In genomic region chr16:30094541-30095165, GRCh38 we compare ENCODE assay signal across 8 cellular contexts. TPM values are rescaled to one million over a fixed set of nuclear protein-coding genes. Genes with fewer than 3 reads are reported as not detected.
A peak's percentile ranks its signal among the peaks of the same experiment; 100 is the strongest.
DNase-seq lines count a peak whose midpoint lies in the region; ATAC-seq and TF ChIP-seq lines count a peak whose summit lies in the region.

No MANE protein-coding gene starts in this region.

- ATAC-seq in GM18861 (IDR thresholded peaks at IDR 0.05; ENCODE audit: unreplicated experiment) (no peak), HG03039 (IDR thresholded peaks at IDR 0.05; ENCODE audit: unreplicated experiment) (no peak)

- H3K4me2 ChIP-seq in hepatocyte, result peak overlapping the region; percentile 90

- H3K4me3 Mint-ChIP-seq in activated naive CD8-positive, alpha-beta T cell, result peak overlapping the region; percentile 84

- DNase-seq in GM12865 (ENCODE audit: low read depth) (no peak), hepatocyte (ENCODE audit: low spot score) (no peak), occipital lobe (lab: John Stamatoyannopoulos, UW) (no peak), DMS53 (lab: John Stamatoyannopoulos, UW) (no peak)

- H3K9me3 Mint-ChIP-seq in activated naive CD8-positive, alpha-beta T cell (ENCODE audit: low read depth), result peaks cover 18% of the 10 kb centered on the region

- peaks cover 44% of the 10 kb centered on the region for H3K4me1 Mint-ChIP-seq in activated naive CD8-positive, alpha-beta T cell (ENCODE audit: low read depth)

- H3K4me3 ChIP-seq in GM12865 (ENCODE audit: low read depth, low read length) (peak overlapping the region; percentile 76), hepatocyte (no peak overlapping the region), skin epidermis (peak overlapping the region; percentile 40 to 80 (median 61))

- WGBS in hepatocyte (ENCODE audit: low lambda C conversion rate, missing lambda C conversion rate), result 90% methylated on average over 11 of the region's 11 CpGs

- no peak for TF ChIP-seq CTCF in GM12865 (IDR thresholded peaks at IDR 0.05; ENCODE audit: insufficient read depth, low read depth, low read length, missing control alignments)
- TF ChIP-seq CTCF in hepatocyte (IDR thresholded peaks at IDR 0.05; ENCODE audit: poor library complexity), result no peak

- H3K27ac Mint-ChIP-seq in activated naive CD8-positive, alpha-beta T cell, result peak overlapping the region; percentile 87

- peaks cover 11% of the 10 kb centered on the region for H4K20me1 ChIP-seq in hepatocyte (ENCODE audit: insufficient read depth, poor library complexity, severe bottlenecking)

- H3K27me3 ChIP-seq in hepatocyte, result no peaks in the 10 kb centered on the region

- no peak overlapping the region for H3K27ac ChIP-seq in hepatocyte
- H3K27ac ChIP-seq in skin epidermis, result peak overlapping the region; percentile 62 to 98 (median 92)

- H3K9me2 ChIP-seq in hepatocyte (replicated peaks; ENCODE audit: insufficient read depth), result no peaks in the 10 kb centered on the region

- peaks cover 13% of the 10 kb centered on the region for H3K36me3 Mint-ChIP-seq in activated naive CD8-positive, alpha-beta T cell

- no peak overlapping the region for H2AFZ ChIP-seq in hepatocyte

- no peaks in the 10 kb centered on the region for H3K9me3 ChIP-seq in hepatocyte (ENCODE audit: low read depth)

- no peaks in the 10 kb centered on the region for H3K27me3 Mint-ChIP-seq in activated naive CD8-positive, alpha-beta T cell

- no peaks in the 10 kb centered on the region for H3K36me3 ChIP-seq in hepatocyte (replicated peaks; ENCODE audit: insufficient read depth, low read depth)

- H3K4me1 ChIP-seq in hepatocyte (ENCODE audit: insufficient read depth), result peaks cover 18% of the 10 kb centered on the region

- peaks cover 37% of the 10 kb centered on the region for H3K79me2 ChIP-seq in hepatocyte

RNA-seq across cellular contexts. Expression of gene YPEL3, which starts 1.4 kb away (rescaled TPM):
- 19.3 and 20.1 TPM in 2 replicates for total RNA-seq in hepatocyte
- 82.1 and 103 TPM in 2 replicates for polyA plus RNA-seq in hepatocyte
- total RNA-seq in occipital lobe, result 21.1 TPM

RNA-seq across cellular contexts. Expression of gene TBX6, which starts 2.9 kb away (rescaled TPM):
- total RNA-seq in hepatocyte, result 0.56 and 0.60 TPM in 2 replicates
- 0.10 and 0.19 TPM in 2 replicates for polyA plus RNA-seq in hepatocyte
- 0.16 TPM for total RNA-seq in occipital lobe

RNA-seq across cellular contexts. Expression of gene GDPD3, which starts 18.7 kb away (rescaled TPM):
- total RNA-seq in hepatocyte, result 0.67 TPM in 1 of 2 replicates, not detected in the other
- polyA plus RNA-seq in hepatocyte, result 5.4 and 11.2 TPM in 2 replicates
- total RNA-seq in occipital lobe, result 0.47 TPM

RNA-seq across cellular contexts. Expression of gene PPP4C, which starts 18.9 kb away (rescaled TPM):
- total RNA-seq in hepatocyte, result 107 and 123 TPM in 2 replicates
- polyA plus RNA-seq in hepatocyte, result 212 and 236 TPM in 2 replicates
- 81.4 TPM for total RNA-seq in occipital lobe

RNA-seq across cellular contexts. Expression of gene MAPK3, which starts 28.4 kb away (rescaled TPM):
- total RNA-seq in hepatocyte (34.6 and 57.6 TPM in 2 replicates), occipital lobe (25.7 TPM)
- 31.3 and 38.1 TPM in 2 replicates for polyA plus RNA-seq in hepatocyte
